19 cellular contexts compared by ENCODE assay signal in the genomic region with DNA sequence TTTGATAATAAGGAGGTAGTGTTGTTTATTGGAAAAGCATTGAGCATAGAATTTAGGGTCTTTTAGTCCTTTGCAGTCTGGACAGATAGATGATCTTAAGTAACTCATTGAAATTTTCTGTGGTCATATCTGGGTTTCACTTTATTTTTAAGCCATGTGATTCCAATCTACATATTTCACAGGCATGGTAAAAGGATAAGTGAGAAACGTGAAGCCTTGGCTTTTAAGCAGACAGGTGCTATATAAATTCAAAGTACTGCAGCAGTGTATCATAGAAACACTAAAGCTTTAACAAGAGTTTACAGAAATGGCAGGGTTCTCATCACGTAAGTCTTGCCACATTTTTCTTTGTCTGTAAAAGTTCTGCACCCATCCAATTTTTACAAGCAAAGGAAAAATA. TPM values are rescaled to one million over a fixed set of nuclear protein-coding genes. Genes with fewer than 3 reads are reported as not detected.
A peak's percentile ranks its signal among the peaks of the same experiment; 100 is the strongest.
DNase-seq lines count a peak whose midpoint lies in the region; TF ChIP-seq lines count a peak whose summit lies in the region.
"Had no signal": no experiment of that assay in that cellular context is flagged by ENCODE, and none has a peak within 500 bp of the region (broad histone marks: within the 10 kb centered on the region; RNA-seq: fewer than 3 reads in every experiment).

No MANE protein-coding gene starts in this region.

- H4K20me1 ChIP-seq in BLaER1 treated with 17β-estradiol and CSF1 and Interleukin-3, amounts not matched to agents 10 nM and 100 nM = peaks cover 0 to 13% (median 0%) of the 10 kb centered on the region in 11 experiments; a peak in 3 of 22 replicates

- peaks cover 9 to 39% (median 26%) of the 10 kb centered on the region in 10 experiments; a peak in 18 of 20 replicates for H3K4me1 ChIP-seq in BLaER1 treated with 17β-estradiol and CSF1 and Interleukin-3, amounts not matched to agents 10 nM and 100 nM
- H3K4me1 ChIP-seq in effector memory CD4-positive, alpha-beta T cell (ENCODE audit: control insufficient read depth, insufficient read depth, low read length, poor library complexity, severe bottlenecking) = no peaks in the 10 kb centered on the region

- POLR2A ChIA-PET in GM10248 (lab: Yijun Ruan, JAX) = no interaction called here

- peak overlapping the region in 3 of 11 experiments; percentile 14 to 90 (median 89); a peak in 4 of 22 replicates for H3K9ac ChIP-seq in BLaER1 treated with 17β-estradiol and CSF1 and Interleukin-3, amounts not matched to agents 10 nM and 100 nM
- H3K9ac ChIP-seq: KMS-11 had no signal

- H3K27ac Mint-ChIP-seq in brain = no peak overlapping the region
- no peak overlapping the region for H3K27ac Mint-ChIP-seq in neural crest cell (ENCODE audit: unreplicated experiment)
- H3K27ac Mint-ChIP-seq in type B pancreatic cell = peak overlapping the region; percentile 16
- H3K27ac Mint-ChIP-seq: CD14-positive monocyte had no signal

- H3K36me3 Mint-ChIP-seq in brain (peaks cover 22% of the 10 kb centered on the region), neural crest cell (ENCODE audit: low read depth) (peaks cover 8% of the 10 kb centered on the region), type B pancreatic cell (peaks cover 23% of the 10 kb centered on the region)
- H3K36me3 Mint-ChIP-seq: CD14-positive monocyte had no signal

- H3K4me2 ChIP-seq in BLaER1 treated with 17β-estradiol and CSF1 and Interleukin-3, amounts not matched to agents 10 nM and 100 nM = peak overlapping the region in 9 of 11 experiments; percentile 41 to 75 (median 61); a peak in 16 of 22 replicates
- H3K4me2 ChIP-seq: KMS-11, PC-9 had no signal

- H3K27ac ChIP-seq in BLaER1 treated with 17β-estradiol and CSF1 and Interleukin-3, amounts not matched to agents 10 nM and 100 nM = peak overlapping the region in 4 of 11 experiments; percentile 90 to 91 (median 90); a peak in 5 of 22 replicates
- H3K27ac ChIP-seq in effector memory CD4-positive, alpha-beta T cell (ENCODE audit: insufficient read depth, low read length, poor library complexity, severe bottlenecking) = no peak overlapping the region
- H3K27ac ChIP-seq: HL-60, KMS-11, PC-9, SJSA1 had no signal

- DNase-seq in neural crest cell (ENCODE audit: low read depth, low spot score) (no peak), type B pancreatic cell (ENCODE audit: extremely low spot score, unreplicated experiment) (no peak), GM10248 (ENCODE audit: extremely low spot score) (no peak), middle frontal gyrus (ENCODE audit: extremely low spot score, low spot score) (no peak)
- DNase-seq in effector memory CD4-positive, alpha-beta T cell = no peak
- DNase-seq: DND-41, H9, MV-4-11, NCI-H1417 treated with DMSO at 0.1 percent for 48 hours, NCI-H187 treated with DMSO at 0.1 percent for 48 hours, NCI-H226, NCI-H524, PC-9 had no signal

- no peak for TF ChIP-seq CTCF in brain (conservative IDR thresholded peaks at IDR 0.05)
- no peak for TF ChIP-seq CTCF in neural crest cell (conservative IDR thresholded peaks at IDR 0.05)
- TF ChIP-seq CTCF in type B pancreatic cell (conservative IDR thresholded peaks at IDR 0.05) = no peak
- TF ChIP-seq CTCF in GM10248 (IDR thresholded peaks at IDR 0.05; ENCODE audit: control extremely low read depth, extremely low read depth, low read depth, missing control alignments) = no peak

- H3K36me3 ChIP-seq in BLaER1 treated with 17β-estradiol and CSF1 and Interleukin-3, amounts not matched to agents 10 nM and 100 nM = peaks cover 0 to 6% (median 0%) of the 10 kb centered on the region in 11 experiments; a peak in 2 of 22 replicates
- no peaks in the 10 kb centered on the region for H3K36me3 ChIP-seq in effector memory CD4-positive, alpha-beta T cell (ENCODE audit: control insufficient read depth, insufficient read depth, low read length)

- H3K9me3 Mint-ChIP-seq in brain (no peaks in the 10 kb centered on the region), neural crest cell (no peaks in the 10 kb centered on the region), type B pancreatic cell (no peaks in the 10 kb centered on the region)
- H3K9me3 Mint-ChIP-seq: H9 had no signal

- CTCF ChIA-PET in GM10248 (lab: Yijun Ruan, JAX) = no interaction called here

- H3K4me1 Mint-ChIP-seq in brain (peaks cover 44% of the 10 kb centered on the region), neural crest cell (peaks cover 43% of the 10 kb centered on the region), type B pancreatic cell (ENCODE audit: unreplicated experiment) (peaks cover 27% of the 10 kb centered on the region)

- H3K4me3 ChIP-seq in BLaER1 treated with 17β-estradiol and CSF1 and Interleukin-3, amounts not matched to agents 10 nM and 100 nM = peak overlapping the region in 3 of 10 experiments; percentile 71 to 74 (median 74); a peak in 3 of 20 replicates
- no peak overlapping the region for H3K4me3 ChIP-seq in effector memory CD4-positive, alpha-beta T cell (ENCODE audit: insufficient read depth, low read depth, low read length, poor library complexity, severe bottlenecking)
- H3K4me3 ChIP-seq: PC-9, SJSA1 had no signal

- peaks cover 14% of the 10 kb centered on the region for H3K27me3 Mint-ChIP-seq in brain
- H3K27me3 Mint-ChIP-seq in neural crest cell (ENCODE audit: low read depth) = no peaks in the 10 kb centered on the region
- no peaks in the 10 kb centered on the region for H3K27me3 Mint-ChIP-seq in type B pancreatic cell

- H3K27me3 ChIP-seq in BLaER1 treated with 17β-estradiol and CSF1 and Interleukin-3, amounts not matched to agents 10 nM and 100 nM = peaks cover 67 to 99% (median 92%) of the 10 kb centered on the region in 11 experiments
- H3K27me3 ChIP-seq in effector memory CD4-positive, alpha-beta T cell (replicated peaks; ENCODE audit: control insufficient read depth, insufficient read depth, low read length, poor library complexity, severe bottlenecking) = no peaks in the 10 kb centered on the region
- H3K27me3 ChIP-seq: SJSA1 had no signal

- peak overlapping the region in 3 of 5 experiments; percentile 10 to 46 (median 16) for H3K4me3 Mint-ChIP-seq in brain
- H3K4me3 Mint-ChIP-seq in neural crest cell = peak overlapping the region; percentile 23
- no peak overlapping the region for H3K4me3 Mint-ChIP-seq in type B pancreatic cell
- H3K4me3 Mint-ChIP-seq: CD14-positive monocyte, H9 had no signal

- no peaks in the 10 kb centered on the region for H3K9me3 ChIP-seq in BLaER1 treated with 17β-estradiol and CSF1 and Interleukin-3, amounts not matched to agents 10 nM and 100 nM (replicated peaks in 1 of 11)
- H3K9me3 ChIP-seq in effector memory CD4-positive, alpha-beta T cell (ENCODE audit: control insufficient read depth, low read length) = no peaks in the 10 kb centered on the region
- H3K9me3 ChIP-seq: SJSA1 had no signal

RNA-seq across cellular contexts. Expression of gene PLS3, which starts 4.9 kb away (rescaled TPM):
- polyA plus RNA-seq in brain (ENCODE audit: insufficient read depth, low read depth, low replicate concordance) = 18.0 TPM
- total RNA-seq in neural crest cell (286 and 307 TPM in 2 replicates), type B pancreatic cell (ENCODE audit: low replicate concordance) (197 and 481 TPM in 2 replicates)
